Comparison of ENCODE assay signal across 8 cellular contexts in genomic region chr12:104057771-104058197, GRCh38. TPM values are rescaled to one million over a fixed set of nuclear protein-coding genes. Genes with fewer than 3 reads are reported as not detected.
A peak's percentile ranks its signal among the peaks of the same experiment; 100 is the strongest.
DNase-seq lines count a peak whose midpoint lies in the region; ATAC-seq lines count a peak whose summit lies in the region.

No MANE protein-coding gene starts in this region.

- no peak overlapping the region for H3K18ac ChIP-seq in neuronal stem cell (ENCODE audit: low read length)

- H2AFZ ChIP-seq in neuronal stem cell (ENCODE audit: low read length): no peak overlapping the region

- H3K4ac ChIP-seq in neuronal stem cell (ENCODE audit: low read length): no peak overlapping the region

- no peak overlapping the region for H3K4me3 ChIP-seq in neuronal stem cell (ENCODE audit: low read length in 2 of 2)

- H3K9ac ChIP-seq in neuronal stem cell (ENCODE audit: low read depth, low read length, poor library complexity): no peak overlapping the region

- no peak overlapping the region for H2BK15ac ChIP-seq in neuronal stem cell (ENCODE audit: low read length)

- H2BK120ac ChIP-seq in neuronal stem cell (ENCODE audit: low read depth, low read length): no peak overlapping the region

- no peaks in the 10 kb centered on the region for H3K36me3 ChIP-seq in neuronal stem cell (replicated peaks in 1 of 2; ENCODE audit: control insufficient read depth in 2 of 2, insufficient read depth in 2 of 2, low read length in 2 of 2)

- no peak overlapping the region for H2AK5ac ChIP-seq in neuronal stem cell (ENCODE audit: low read depth, low read length)

- no peak overlapping the region for H3K4me2 ChIP-seq in neuronal stem cell (ENCODE audit: insufficient read depth, low read length, poor library complexity, severe bottlenecking)

- H3K79me1 ChIP-seq in neuronal stem cell (ENCODE audit: low read depth, low read length): peaks cover 1% of the 10 kb centered on the region

- H4K91ac ChIP-seq in neuronal stem cell (ENCODE audit: low read depth, low read length, poor library complexity): no peak overlapping the region

- no peak overlapping the region for H4K8ac ChIP-seq in neuronal stem cell (ENCODE audit: low read depth, low read length)

- H3K9me3 ChIP-seq in neuronal stem cell (replicated peaks in 1 of 2; ENCODE audit: control insufficient read depth in 2 of 2, insufficient read depth in 1 of 2, low read depth in 1 of 2, low read length in 2 of 2): no peaks in the 10 kb centered on the region

- H3K14ac ChIP-seq in neuronal stem cell (ENCODE audit: low read length): no peak overlapping the region

- peak; percentile 5 for DNase-seq in NCI-H510A treated with DMSO at 0.1 percent for 48 hours (lab: John Stamatoyannopoulos, UW)
- DNase-seq in NCI-H510A (lab: John Stamatoyannopoulos, UW): no peak
- DNase-seq in NAMALWA (ENCODE audit: low spot score): peak; percentile 63
- peak; percentile 11 for DNase-seq in central memory CD4-positive, alpha-beta T cell
- DNase-seq in neuronal stem cell (ENCODE audit: low spot score): no peak
- DNase-seq in occipital lobe (lab: John Stamatoyannopoulos, UW): no peak

- no peak overlapping the region for H3K23ac ChIP-seq in neuronal stem cell (ENCODE audit: low read depth, low read length, poor library complexity)

- no CpG with 5 or more reads among the region's 1 CpG for WGBS in neuronal stem cell (ENCODE audit: extremely low coverage in 2 of 2, insufficient read length in 2 of 2, insufficient replicate concordance in 1 of 2), 2 donors

- peak overlapping the region; percentile 52 for H2BK12ac ChIP-seq in neuronal stem cell (ENCODE audit: low read length)

- ATAC-seq in HG02798 (IDR thresholded peaks at IDR 0.05; ENCODE audit: poor library complexity, unreplicated experiment) (no peak), GM18858 (IDR thresholded peaks at IDR 0.05; ENCODE audit: unreplicated experiment) (no peak)

- no peak overlapping the region for H3K27ac ChIP-seq in neuronal stem cell (replicated peaks; ENCODE audit: low read length)

- no peaks in the 10 kb centered on the region for H3K4me1 ChIP-seq in neuronal stem cell (ENCODE audit: control insufficient read depth in 2 of 2, insufficient read depth in 1 of 2, low read depth in 1 of 2, low read length in 2 of 2)

- H3K27me3 ChIP-seq in neuronal stem cell (ENCODE audit: control insufficient read depth in 3 of 3, insufficient read depth in 3 of 3, low read depth in 1 of 3, low read length in 3 of 3): peaks cover 0 to 9% (median under 1%) of the 10 kb centered on the region in 3 experiments

- no peak overlapping the region for H2BK5ac ChIP-seq in neuronal stem cell (ENCODE audit: low read length)

RNA-seq across cellular contexts. Expression of gene HCFC2, which starts 6.5 kb away (rescaled TPM):
- 2.6 TPM for polyA plus RNA-seq in neuronal stem cell (2013, experiment 1 of 2)
- 2.6 TPM for polyA plus RNA-seq in neuronal stem cell (2013, experiment 2 of 2)
- total RNA-seq in occipital lobe: 84.4 TPM

RNA-seq across cellular contexts. Expression of gene GLT8D2, which starts 7.8 kb away (rescaled TPM):
- polyA plus RNA-seq in neuronal stem cell (2013, experiment 1 of 2): 2.0 TPM
- 2.1 TPM for polyA plus RNA-seq in neuronal stem cell (2013, experiment 2 of 2)
- 13.9 TPM for total RNA-seq in occipital lobe

Comparison
In these comparisons a context has a peak if more than half of its experiments do, and no peak if none do; other contexts are left out.
1. DNase-seq: peak in NCI-H510A treated with DMSO at 0.1 percent for 48 hours (single experiment), NAMALWA (single experiment) and central memory CD4-positive, alpha-beta T cell (single experiment); none in NCI-H510A (single experiment), neuronal stem cell (single experiment) and occipital lobe (single experiment).